8 cellular contexts compared by ENCODE assay signal in genomic region chr20:44910690-44911262, GRCh38. TPM values are rescaled to one million over a fixed set of nuclear protein-coding genes. Genes with fewer than 3 reads are reported as not detected.
A peak's percentile ranks its signal among the peaks of the same experiment; 100 is the strongest.
DNase-seq lines count a peak whose midpoint lies in the region; ATAC-seq, FAIRE-seq and TF ChIP-seq lines count a peak whose summit lies in the region.

No MANE protein-coding gene starts in this region.

- no peaks in the 10 kb centered on the region for H3K9me3 ChIP-seq in PC-9 (ENCODE audit: insufficient read depth, low read depth)
- no peaks in the 10 kb centered on the region for H3K9me3 ChIP-seq in endothelial cell of umbilical vein (replicated peaks; ENCODE audit: control insufficient read depth, insufficient read depth, low read length)

- ATAC-seq in GM21717 (IDR thresholded peaks at IDR 0.05; ENCODE audit: unreplicated experiment) = no peak
- ATAC-seq in Right ventricle myocardium inferior = no peak

- no peaks in the 10 kb centered on the region for H3K9me2 ChIP-seq in PC-9 (ENCODE audit: insufficient read depth)

- peak overlapping the region; percentile 84 for H3K4me3 Mint-ChIP-seq in progenitor cell of endocrine pancreas (ENCODE audit: low read depth)

- H3K4me1 Mint-ChIP-seq in progenitor cell of endocrine pancreas (ENCODE audit: low read depth) = peaks cover 13% of the 10 kb centered on the region

- H3K9ac ChIP-seq in endothelial cell of umbilical vein (replicated peaks; ENCODE audit: extremely low read depth, insufficient read depth, low read length) = no peak overlapping the region

- POLR2A ChIA-PET in PC-9 (lab: Charles Lee; ENCODE audit: unreplicated experiment) = interaction anchor here (0.5 kb wide), 1 partner anchor 280 kb away, joined by 3 read pairs; no protein-coding TSS in a partner anchor
- POLR2A ChIA-PET in endothelial cell of umbilical vein (lab: Charles Lee) = no interaction called here

- BruUV-seq in PC-9 (replicated peaks; lab: Mats Ljungman, UMichigan) = TSS peak; percentile 70
- no TSS peak for BruUV-seq in endothelial cell of umbilical vein (replicated peaks; lab: Mats Ljungman, UMichigan)

- H3K4me3 ChIP-seq in GM12865 (ENCODE audit: low read depth, low read length) (peak overlapping the region; percentile 94), PC-9 (peak overlapping the region; percentile 69), endothelial cell of umbilical vein (replicated peaks in 1 of 3; ENCODE audit: insufficient read depth in 1 of 3, low read depth in 1 of 3, low read length in 3 of 3) (no peak overlapping the region)

- H3K4me1 ChIP-seq in PC-9 (replicated peaks; ENCODE audit: insufficient read depth) = peaks cover 4% of the 10 kb centered on the region; the same call in 1 of the 2 replicates
- H3K4me1 ChIP-seq in endothelial cell of umbilical vein (ENCODE audit: control insufficient read depth, extremely low read depth, insufficient read depth, low read length) = peaks cover 12% of the 10 kb centered on the region

- TF ChIP-seq CTCF in GM12865 (IDR thresholded peaks at IDR 0.05; ENCODE audit: insufficient read depth, low read depth, low read length, missing control alignments) (no peak), PC-9 (conservative IDR thresholded peaks at IDR 0.05) (no peak), endothelial cell of umbilical vein (IDR thresholded peaks at IDR 0.05; ENCODE audit: extremely low read depth in 1 of 2, insufficient read depth in 1 of 2, low read depth in 1 of 2, low read length in 2 of 2) (no peak), progenitor cell of endocrine pancreas (IDR thresholded peaks at IDR 0.05; ENCODE audit: unreplicated experiment) (no peak), GM13976 (IDR thresholded peaks at IDR 0.05; ENCODE audit: borderline replicate concordance, control extremely low read depth, extremely low read depth, insufficient read depth, missing control alignments) (no peak)

- in situ Hi-C loops in GM13976 (cut with MboI; ENCODE audit: low sequenced_read_pairs, unreplicated experiment) = no loop called here

- H3F3A ChIP-seq in PC-9 (ENCODE audit: insufficient read depth, low read depth) = peaks cover 38% of the 10 kb centered on the region

- peak overlapping the region; percentile 86 for H2AFZ ChIP-seq in PC-9
- H2AFZ ChIP-seq in endothelial cell of umbilical vein (ENCODE audit: low read depth, low read length) = no peak overlapping the region

- FAIRE-seq in endothelial cell of umbilical vein (lab: Jason Lieb, UNC) = no peak

- peak overlapping the region; percentile 90 for H3K4me2 ChIP-seq in PC-9
- peak overlapping the region; percentile 59 for H3K4me2 ChIP-seq in endothelial cell of umbilical vein (ENCODE audit: insufficient read depth, low read length)

- H3K36me3 Mint-ChIP-seq in progenitor cell of endocrine pancreas (ENCODE audit: insufficient read depth) = peaks cover 20% of the 10 kb centered on the region

- H3K9me1 ChIP-seq in endothelial cell of umbilical vein (replicated peaks; ENCODE audit: control insufficient read depth, extremely low read depth, insufficient read depth, low read length) = no peaks in the 10 kb centered on the region

- peaks cover 13% of the 10 kb centered on the region; the same call in 1 of the 2 replicates for H4K20me1 ChIP-seq in PC-9 (ENCODE audit: insufficient read depth)
- no peaks in the 10 kb centered on the region for H4K20me1 ChIP-seq in endothelial cell of umbilical vein (replicated peaks; ENCODE audit: control insufficient read depth, extremely low read depth, insufficient read depth, low read length)

- peak overlapping the region; percentile 80 for H3K27ac ChIP-seq in PC-9
- no peak overlapping the region for H3K27ac ChIP-seq in endothelial cell of umbilical vein (ENCODE audit: insufficient read depth, low read depth, low read length)

- H3K27me3 ChIP-seq in PC-9 (ENCODE audit: insufficient read depth, low read depth) (no peaks in the 10 kb centered on the region), endothelial cell of umbilical vein (ENCODE audit: control insufficient read depth in 2 of 2, insufficient read depth in 2 of 2, low read length in 2 of 2) (no peaks in the 10 kb centered on the region)

- peaks cover 19% of the 10 kb centered on the region for H3K79me2 ChIP-seq in PC-9 (ENCODE audit: low read depth)
- no peaks in the 10 kb centered on the region for H3K79me2 ChIP-seq in endothelial cell of umbilical vein (ENCODE audit: control insufficient read depth, insufficient read depth, low read length)

- no peak for TF ChIP-seq POLR2A in endothelial cell of umbilical vein (IDR thresholded peaks at IDR 0.05; ENCODE audit: low read depth, low read length)

- H3K27me3 Mint-ChIP-seq in progenitor cell of endocrine pancreas = no peaks in the 10 kb centered on the region

- no peaks in the 10 kb centered on the region for H3K9me3 Mint-ChIP-seq in progenitor cell of endocrine pancreas (ENCODE audit: low read depth)

- DNase-seq in GM12865 (ENCODE audit: low read depth) (no peak), PC-9 (peak in 1 of 2 experiments; percentile 41), endothelial cell of umbilical vein (ENCODE audit: low read depth, low spot score) (no peak), progenitor cell of endocrine pancreas (ENCODE audit: low spot score, unreplicated experiment) (no peak), SKM-1 (lab: John Stamatoyannopoulos, UW; ENCODE audit: unreplicated experiment) (no peak), GM13976 (ENCODE audit: low spot score) (no peak), Right ventricle myocardium inferior (ENCODE audit: missing footprints) (no peak)

- intact Hi-C loops in PC-9 (cut with micrococcal nuclease; ENCODE audit: unreplicated experiment) = loop anchor here (1.0 to 5.0 kb wide), 4 partner anchors 50 to 382 kb away; partner anchors contain the start of gene TOMM34
- intact Hi-C loops in endothelial cell of umbilical vein (cut with micrococcal nuclease) = loop anchor here (1.0 to 5.0 kb wide), 5 partner anchors 50 to 382 kb away; partner anchors contain the start of gene TOMM34
- intact Hi-C loops in Right ventricle myocardium inferior (cut with DNase I) = no loop called here

- CTCF ChIA-PET in PC-9 (lab: Charles Lee) (interaction anchor here (0.5 to 1.6 kb wide), 5 partner anchors 100 to 499 kb away, joined by 3 to 5 read pairs (median 4); no protein-coding TSS in a partner anchor), endothelial cell of umbilical vein (lab: Charles Lee) (interaction anchor here (0.6 to 1.7 kb wide), 5 partner anchors 24 to 1214 kb away, joined by 3 to 4 read pairs (median 3); no protein-coding TSS in a partner anchor)

- peak overlapping the region; percentile 71 for H3K27ac Mint-ChIP-seq in progenitor cell of endocrine pancreas

- dilution Hi-C loops in endothelial cell of umbilical vein (cut with MboI; ENCODE audit: extremely low pct_ligation_motif_present, low sequenced_read_pairs) = no loop called here

- H3K36me3 ChIP-seq in PC-9 (ENCODE audit: low read depth) (peaks cover 23% of the 10 kb centered on the region), endothelial cell of umbilical vein (ENCODE audit: control insufficient read depth in 2 of 2, extremely low read depth in 1 of 2, insufficient read depth in 2 of 2, low read length in 2 of 2) (peaks cover 1 to 14% of the 10 kb centered on the region in 2 experiments)

RNA-seq across cellular contexts. Expression of gene PABPC1L, which starts 0.9 kb away (rescaled TPM):
- 132 and 156 TPM in 2 replicates for total RNA-seq in PC-9 (2021)
- 7.5 and 7.8 TPM in 2 replicates for total RNA-seq in endothelial cell of umbilical vein
- 12.6 and 14.2 TPM in 2 replicates for polyA plus RNA-seq in endothelial cell of umbilical vein
- 2.1 and 6.1 TPM in 2 replicates for polyA plus RNA-seq in endothelial cell of umbilical vein (2011; cell fraction: cytosol; rRNA removed)
- 82.9 and 100 TPM in 2 replicates for polyA plus RNA-seq in endothelial cell of umbilical vein (2011; cell fraction: nucleus; rRNA removed)
- 6.9 and 7.2 TPM in 2 replicates for polyA plus RNA-seq in endothelial cell of umbilical vein (2012)
- 7.6 and 9.0 TPM in 2 replicates for polyA minus RNA-seq in endothelial cell of umbilical vein
- polyA minus RNA-seq in endothelial cell of umbilical vein (2011; cell fraction: cytosol; rRNA and poly(A)+ RNA removed) = 4.9 TPM
- 13.9 and 18.0 TPM in 2 replicates for polyA minus RNA-seq in endothelial cell of umbilical vein (2011; cell fraction: nucleus; rRNA and poly(A)+ RNA removed)
- total RNA-seq in progenitor cell of endocrine pancreas = 211 and 219 TPM in 2 replicates
- 2.3 TPM for total RNA-seq in Right ventricle myocardium inferior

RNA-seq across cellular contexts. Expression of gene YWHAB, which starts 25.3 kb away (rescaled TPM):
- total RNA-seq in PC-9 (2021) (194 and 249 TPM in 2 replicates), endothelial cell of umbilical vein (255 and 256 TPM in 2 replicates), progenitor cell of endocrine pancreas (125 and 126 TPM in 2 replicates), Right ventricle myocardium inferior (110 TPM)
- 45.9 and 65.9 TPM in 2 replicates for polyA plus RNA-seq in endothelial cell of umbilical vein
- polyA plus RNA-seq in endothelial cell of umbilical vein (2011; cell fraction: cytosol; rRNA removed) = 120 and 124 TPM in 2 replicates
- 58.6 and 74.5 TPM in 2 replicates for polyA plus RNA-seq in endothelial cell of umbilical vein (2011; cell fraction: nucleus; rRNA removed)
- polyA plus RNA-seq in endothelial cell of umbilical vein (2012) = 211 and 261 TPM in 2 replicates
- polyA minus RNA-seq in endothelial cell of umbilical vein = 52.0 and 56.2 TPM in 2 replicates
- 67.3 TPM for polyA minus RNA-seq in endothelial cell of umbilical vein (2011; cell fraction: cytosol; rRNA and poly(A)+ RNA removed)
- 33.8 and 51.0 TPM in 2 replicates for polyA minus RNA-seq in endothelial cell of umbilical vein (2011; cell fraction: nucleus; rRNA and poly(A)+ RNA removed)

RNA-seq across cellular contexts. Expression of gene TOMM34, which starts 49.4 kb away (rescaled TPM):
- total RNA-seq in PC-9 (2021) (65.9 and 71.1 TPM in 2 replicates), endothelial cell of umbilical vein (37.0 and 44.2 TPM in 2 replicates), progenitor cell of endocrine pancreas (40.1 and 40.9 TPM in 2 replicates), Right ventricle myocardium inferior (10.3 TPM)
- polyA plus RNA-seq in endothelial cell of umbilical vein = 36.3 and 36.9 TPM in 2 replicates
- 43.8 and 52.2 TPM in 2 replicates for polyA plus RNA-seq in endothelial cell of umbilical vein (2011; cell fraction: cytosol; rRNA removed)
- 21.9 and 24.2 TPM in 2 replicates for polyA plus RNA-seq in endothelial cell of umbilical vein (2011; cell fraction: nucleus; rRNA removed)
- 46.7 and 58.0 TPM in 2 replicates for polyA plus RNA-seq in endothelial cell of umbilical vein (2012)
- 20.4 and 20.6 TPM in 2 replicates for polyA minus RNA-seq in endothelial cell of umbilical vein
- 18.9 TPM for polyA minus RNA-seq in endothelial cell of umbilical vein (2011; cell fraction: cytosol; rRNA and poly(A)+ RNA removed)
- polyA minus RNA-seq in endothelial cell of umbilical vein (2011; cell fraction: nucleus; rRNA and poly(A)+ RNA removed) = 6.0 TPM in 2 replicates

RNA-seq across cellular contexts. Expression of gene STK4, which starts 55.5 kb away (rescaled TPM):
- total RNA-seq in PC-9 (2021) = 43.7 and 60.9 TPM in 2 replicates
- total RNA-seq in endothelial cell of umbilical vein = 28.2 and 29.6 TPM in 2 replicates
- polyA plus RNA-seq in endothelial cell of umbilical vein = 7.0 and 9.1 TPM in 2 replicates
- polyA plus RNA-seq in endothelial cell of umbilical vein (2011; cell fraction: cytosol; rRNA removed) = 8.2 and 8.4 TPM in 2 replicates
- 24.4 and 30.2 TPM in 2 replicates for polyA plus RNA-seq in endothelial cell of umbilical vein (2011; cell fraction: nucleus; rRNA removed)
- polyA plus RNA-seq in endothelial cell of umbilical vein (2012) = 9.9 and 12.5 TPM in 2 replicates
- polyA minus RNA-seq in endothelial cell of umbilical vein = 22.9 and 24.2 TPM in 2 replicates
- 20.2 TPM for polyA minus RNA-seq in endothelial cell of umbilical vein (2011; cell fraction: cytosol; rRNA and poly(A)+ RNA removed)
- polyA minus RNA-seq in endothelial cell of umbilical vein (2011; cell fraction: nucleus; rRNA and poly(A)+ RNA removed) = 36.4 and 43.6 TPM in 2 replicates
- 36.3 and 37.4 TPM in 2 replicates for total RNA-seq in progenitor cell of endocrine pancreas
- 10.3 TPM for total RNA-seq in Right ventricle myocardium inferior

Comparison
In these comparisons a context has a peak if more than half of its experiments do, and no peak if none do; other contexts are left out.
1. H3K4me3 ChIP-seq: peak in GM12865 (single experiment) and PC-9 (single experiment); none in endothelial cell of umbilical vein (0 of 3).
2. RNA of gene PABPC1L, which starts 0.9 kb away (total RNA-seq): 211 to 219 TPM in progenitor cell of endocrine pancreas and 132 to 156 TPM in PC-9; 7.5 to 7.8 TPM in endothelial cell of umbilical vein and 2.3 TPM in Right ventricle myocardium inferior (single experiment); every median in the first group is over 10 times any median in the second.